ENCODE assay signal across 1 cellular context in the genomic region with DNA sequence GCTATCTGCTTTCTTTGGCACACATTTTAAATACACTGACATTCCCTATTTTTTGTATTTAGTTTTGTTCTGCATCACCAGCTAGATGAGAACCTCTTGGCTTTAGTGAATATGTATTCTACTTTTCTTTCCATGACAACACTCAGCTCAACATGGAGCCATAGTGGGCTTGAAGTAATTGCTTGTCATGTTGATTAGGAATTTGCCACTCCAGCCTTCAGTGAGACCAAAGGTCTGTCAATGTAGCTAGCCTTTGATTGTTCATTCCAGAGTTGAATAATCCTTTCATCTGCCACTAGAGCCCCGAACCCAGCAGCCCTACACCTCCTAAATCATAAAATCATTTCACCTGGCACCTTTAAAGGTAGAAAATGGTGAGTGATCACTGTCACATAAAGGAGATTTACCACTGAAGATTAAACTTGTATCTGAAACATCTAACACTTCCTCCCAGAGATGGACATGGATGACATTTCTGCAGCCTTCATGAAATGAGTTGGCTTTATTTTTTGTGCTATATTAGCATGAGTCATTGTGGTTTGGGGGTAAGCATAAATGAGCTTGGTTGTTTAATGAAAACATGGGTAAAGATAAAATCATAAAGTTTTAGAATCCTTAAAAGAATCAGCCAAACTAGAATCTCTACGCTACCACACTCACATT.
TF ChIP-seq lines count a peak whose summit lies in the region.

No MANE protein-coding gene starts in this region.

TF ChIP-seq in SK-N-SH treated with all-trans-retinoic acid at 6 μM for 48 hours, 23 proteins besides CTCF, POLR2A, EP300 and RAD21 (continued from another document):
- TF ChIP-seq, protein P1, sequence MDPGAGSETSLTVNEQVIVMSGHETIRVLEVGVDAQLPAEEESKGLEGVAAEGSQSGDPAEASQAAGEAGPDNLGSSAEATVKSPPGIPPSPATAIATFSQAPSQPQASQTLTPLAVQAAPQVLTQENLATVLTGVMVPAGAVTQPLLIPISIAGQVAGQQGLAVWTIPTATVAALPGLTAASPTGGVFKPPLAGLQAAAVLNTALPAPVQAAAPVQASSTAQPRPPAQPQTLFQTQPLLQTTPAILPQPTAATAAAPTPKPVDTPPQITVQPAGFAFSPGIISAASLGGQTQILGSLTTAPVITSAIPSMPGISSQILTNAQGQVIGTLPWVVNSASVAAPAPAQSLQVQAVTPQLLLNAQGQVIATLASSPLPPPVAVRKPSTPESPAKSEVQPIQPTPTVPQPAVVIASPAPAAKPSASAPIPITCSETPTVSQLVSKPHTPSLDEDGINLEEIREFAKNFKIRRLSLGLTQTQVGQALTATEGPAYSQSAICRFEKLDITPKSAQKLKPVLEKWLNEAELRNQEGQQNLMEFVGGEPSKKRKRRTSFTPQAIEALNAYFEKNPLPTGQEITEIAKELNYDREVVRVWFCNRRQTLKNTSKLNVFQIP (CRISPR knock-in tag; IDR thresholded peaks at IDR 0.05; ENCODE audit: borderline replicate concordance, low read depth), result no peak
- TF ChIP-seq ZNF70 (CRISPR knock-in tag; IDR thresholded peaks at IDR 0.05) (no peak), TCF4 (CRISPR knock-in tag; IDR thresholded peaks at IDR 0.05; ENCODE audit: borderline replicate concordance) (no peak), SNAI2 (CRISPR knock-in tag; IDR thresholded peaks at IDR 0.05) (no peak), RARB (CRISPR knock-in tag; IDR thresholded peaks at IDR 0.05) (no peak)
TF ChIP-seq in SK-N-SH treated with all-trans-retinoic acid at 6 μM for 48 hours: peak in this region for 0.
